16 cellular contexts compared by ENCODE assay signal in genomic region chr5:68148096-68148495, GRCh38.
DNase-seq lines count a peak whose midpoint lies in the region; ATAC-seq and TF ChIP-seq lines count a peak whose summit lies in the region.
"Had no signal": no experiment of that assay in that cellular context is flagged by ENCODE, and none has a peak within 500 bp of the region (broad histone marks: within the 10 kb centered on the region; RNA-seq: fewer than 3 reads in every experiment).

No MANE protein-coding gene starts in this region.

- intact Hi-C loops in CD4-positive, alpha-beta T cell (cut with DNase I, micrococcal nuclease), result no loop called here

- no peaks in the 10 kb centered on the region for H3K9me3 ChIP-seq in CD4-positive, alpha-beta T cell (ENCODE audit: control insufficient read depth, low read length)
- H3K9me3 ChIP-seq: BLaER1, suprapubic skin had no signal

- no peak for TF ChIP-seq CTCF in CD4-positive, alpha-beta T cell (IDR thresholded peaks at IDR 0.05)

- H3K4me1 Mint-ChIP-seq in CD4-positive, alpha-beta T cell (ENCODE audit: low read depth), result no peaks in the 10 kb centered on the region

- H3K27me3 Mint-ChIP-seq in CD4-positive, alpha-beta T cell, result no peaks in the 10 kb centered on the region
- H3K27me3 Mint-ChIP-seq: naive B cell had no signal

- H3K27ac ChIP-seq in CD4-positive, alpha-beta T cell (ENCODE audit: low read depth, low read length), result no peak overlapping the region
- H3K27ac ChIP-seq: BLaER1, epithelial cell of prostate, heart left ventricle, suprapubic skin had no signal

- peak; percentile 52 for ATAC-seq in GM18861 (IDR thresholded peaks at IDR 0.05; ENCODE audit: unreplicated experiment)
- peak; percentile 48 for ATAC-seq in GM21390 (IDR thresholded peaks at IDR 0.05; ENCODE audit: unreplicated experiment)
- peak; percentile 56 for ATAC-seq in HG03039 (IDR thresholded peaks at IDR 0.05; ENCODE audit: unreplicated experiment)
- no peak for ATAC-seq in CD4-positive, alpha-beta T cell (ENCODE audit: poor library complexity)
- ATAC-seq: left lobe of liver had no signal

- H3K27me3 ChIP-seq in CD4-positive, alpha-beta T cell (ENCODE audit: control insufficient read depth, insufficient read depth, low read length), result no peaks in the 10 kb centered on the region
- H3K27me3 ChIP-seq: BLaER1, heart left ventricle, suprapubic skin had no signal

- CTCF ChIA-PET in CD4-positive, alpha-beta T cell (lab: Charles Lee), result no interaction called here

- H3K9me3 Mint-ChIP-seq in CD4-positive, alpha-beta T cell, result no peaks in the 10 kb centered on the region

- POLR2A ChIA-PET in CD4-positive, alpha-beta T cell (lab: Charles Lee), result no interaction called here

- H3K27ac Mint-ChIP-seq in CD4-positive, alpha-beta T cell, result no peak overlapping the region

- no peak overlapping the region for H3K4me3 Mint-ChIP-seq in CD4-positive, alpha-beta T cell

- H3K36me3 Mint-ChIP-seq in CD4-positive, alpha-beta T cell (ENCODE audit: low read depth), result no peaks in the 10 kb centered on the region
- H3K36me3 Mint-ChIP-seq: naive B cell had no signal

- peak; percentile 7 for DNase-seq in kidney glomerular epithelial cell (lab: John Stamatoyannopoulos, UW)
- DNase-seq in stimulated activated CD4-positive, alpha-beta T cell treated with anti-CD3 and anti-CD28 coated beads, Interleukin-4, amount 100 ng/mL, for 1 hour, result no peak
- DNase-seq in CD4-positive, alpha-beta T cell, result no peak
- DNase-seq in RPMI8226, result no peak
- DNase-seq in globus pallidus (ENCODE audit: low spot score), result no peak
- DNase-seq: heart left ventricle, naive B cell, NCI-H82, SHP77 treated with DMSO at 0.1 percent for 48 hours had no signal
